Comparison of ENCODE assay signal across 1 cellular context in the genomic region with DNA sequence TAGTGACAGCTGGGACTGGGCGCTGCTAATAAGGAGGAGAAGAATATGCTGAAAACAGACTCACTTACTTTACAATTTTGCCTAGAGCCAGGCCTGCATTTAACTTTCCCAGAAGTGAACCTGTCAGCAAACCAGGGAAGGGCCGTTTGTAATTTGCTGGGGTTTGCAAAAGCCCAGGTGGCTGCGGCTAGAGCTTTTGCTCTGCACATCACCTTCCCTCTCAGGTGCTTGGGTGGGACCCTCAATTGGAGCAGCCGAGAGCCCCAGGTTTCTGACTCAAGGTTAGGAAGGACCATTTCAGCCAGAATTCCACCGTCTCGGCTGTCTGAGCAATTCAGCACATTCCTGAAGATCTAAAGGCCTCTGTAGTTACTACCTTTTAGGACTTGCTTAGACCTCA.
TF ChIP-seq lines count a peak whose summit lies in the region.

No MANE protein-coding gene starts in this region.

TF ChIP-seq in GM23338, 12 proteins besides CTCF, POLR2A, EP300 and RAD21 (continued from another document):
- TF ChIP-seq ZNF462 (CRISPR knock-in tag; IDR thresholded peaks at IDR 0.05) = no peak
- no peak for TF ChIP-seq NANOG (IDR thresholded peaks at IDR 0.05; ENCODE audit: borderline replicate concordance)
- TF ChIP-seq STAT1 (IDR thresholded peaks at IDR 0.05; ENCODE audit: unreplicated experiment) = no peak
- no peak for TF ChIP-seq JUNB (IDR thresholded peaks at IDR 0.05; ENCODE audit: unreplicated experiment)
- TF ChIP-seq ZNF331 (CRISPR knock-in tag; IDR thresholded peaks at IDR 0.05; ENCODE audit: low read depth) = no peak
